ENCODE assay signal across 8 cellular contexts in the genomic region with DNA sequence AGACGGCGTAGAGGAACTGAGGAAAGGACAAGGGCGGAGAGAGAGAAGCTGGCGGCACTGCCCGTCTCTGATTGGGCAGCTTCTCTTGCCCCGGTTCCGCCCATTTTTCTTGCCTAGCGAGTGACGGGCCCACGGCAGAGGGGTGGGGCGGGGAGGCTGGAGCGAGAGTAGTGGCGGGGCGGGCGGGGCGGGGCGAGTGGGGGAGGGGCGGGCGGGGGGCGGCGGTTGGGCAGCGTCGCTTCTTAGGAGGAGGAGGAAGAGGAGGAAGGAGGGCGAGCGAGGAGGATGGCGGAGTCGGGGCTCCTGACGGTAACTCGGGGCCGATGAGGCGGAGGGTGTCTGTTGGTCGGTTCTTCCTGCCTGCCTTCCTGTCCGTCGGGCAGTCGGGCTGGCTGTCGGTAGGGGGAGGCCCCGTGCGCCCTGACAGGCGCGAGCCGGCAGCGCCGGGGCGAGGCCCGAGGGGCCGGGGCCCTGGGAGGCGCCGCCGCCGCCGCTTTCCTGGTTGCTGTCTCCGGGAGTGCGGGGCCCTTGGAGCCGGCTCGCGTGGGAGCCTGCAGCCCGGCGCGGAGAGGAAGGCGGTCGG. TPM values are rescaled to one million over a fixed set of nuclear protein-coding genes. Genes with fewer than 3 reads are reported as not detected.
DNase-seq lines count a peak whose midpoint lies in the region; ATAC-seq, FAIRE-seq and TF ChIP-seq lines count a peak whose summit lies in the region.

Gene SHOC2, plus strand, starts transcription at position 256 of the 583 bp plus-strand sequence. CDS start 44,755 bp downstream, outside the sequence.

- TF ChIP-seq POLR2A in A549 (IDR thresholded peaks at IDR 0.05; ENCODE audit: low read length) (peak; percentile 92), GM18526 (IDR thresholded peaks at IDR 0.05; ENCODE audit: extremely low read depth, insufficient read length) (peak; percentile 84)

- DNase-seq in A549 (ENCODE audit: low read depth in 1 of 2, low spot score in 1 of 2) (peak in 1 of 2 experiments; percentile 55), astrocyte of the cerebellum (ENCODE audit: low read depth) (no peak), putamen (ENCODE audit: low spot score) (no peak)
- DNase-seq in stimulated activated CD4-positive, alpha-beta T cell treated with anti-CD3 and anti-CD28 coated beads, Interleukin-12 subunit alpha, Interleukin-12 subunit beta, amount 100 ng/mL, for 24 hours (ENCODE audit: low read depth in 2 of 2), result peak; percentile 95 to 97

- in situ Hi-C loops in astrocyte of the cerebellum (cut with HindIII; ENCODE audit: low sequenced_read_pairs), result no loop called here

- H3K36me3 ChIP-seq in iPS-18a (ENCODE audit: control insufficient read depth, low read depth, low read length), result no peaks in the 10 kb centered on the region

- 3% methylated on average over 7 of the region's 61 CpGs for WGBS in A549 (ENCODE audit: missing lambda C conversion rate)

- no peaks in the 10 kb centered on the region for H3K9me3 ChIP-seq in A549
- H3K9me3 ChIP-seq in iPS-18a (ENCODE audit: control insufficient read depth, low read depth, low read length), result no peaks in the 10 kb centered on the region

- H3K4me2 ChIP-seq in A549, result peak within 1 kb of the TSS; percentile 90

- TF ChIP-seq CTCF in A549 (IDR thresholded peaks at IDR 0.05), result no peak
- TF ChIP-seq CTCF in astrocyte of the cerebellum (IDR thresholded peaks at IDR 0.05; ENCODE audit: low read depth, low read length, missing control alignments), result peak; percentile 36

- TF ChIP-seq RAD21 in A549 (conservative IDR thresholded peaks at IDR 0.05 in 1 of 2, IDR thresholded peaks at IDR 0.05 in 1 of 2), result peak in 1 of 2 experiments; percentile 22; a peak in 1 of 5 replicates

- ATAC-seq in A549, result peak; percentile 64 to 76
- peak; percentile 6 for ATAC-seq in HG03139 (IDR thresholded peaks at IDR 0.05; ENCODE audit: unreplicated experiment)

- no peaks in the 10 kb centered on the region for H3K27me3 ChIP-seq in iPS-18a (ENCODE audit: control insufficient read depth, insufficient read depth, low read length)

- H3K4me1 ChIP-seq in A549 (peaks cover 56% of the 10 kb centered on the region), iPS-18a (ENCODE audit: control insufficient read depth, low read depth, low read length) (peaks cover 19% of the 10 kb centered on the region)

- CTCF ChIA-PET in A549 (lab: Yijun Ruan, JAX), result interaction anchor here (1.0 to 2.3 kb wide), 3 partner anchors 26 to 173 kb away, joined by 3 to 8 read pairs (median 5); partner anchors contain the start of gene PDCD4

- H3K4me3 ChIP-seq in A549 (peak within 1 kb of the TSS; percentile 78), astrocyte of the cerebellum (ENCODE audit: low read depth, low read length) (peak within 1 kb of the TSS; percentile 69), iPS-18a (ENCODE audit: low read length) (peak within 1 kb of the TSS; percentile 89)

- H3K27ac ChIP-seq in A549, result peak within 1 kb of the TSS; percentile 95 to 98
- peak within 1 kb of the TSS; percentile 82 for H3K27ac ChIP-seq in iPS-18a (ENCODE audit: low read length)

- no peak for FAIRE-seq in A549 (lab: Jason Lieb, UNC)

- H3K9ac ChIP-seq in iPS-18a (ENCODE audit: low read length), result peak within 1 kb of the TSS; percentile 89

- POLR2A ChIA-PET in A549 (lab: Yijun Ruan, JAX), result interaction anchor here (0.6 to 2.6 kb wide), 19 partner anchors 9 to 614 kb away, joined by 3 to 20 read pairs (median 4); partner anchors contain the start of genes ADRA2A, PDCD4, RBM20 and SMNDC1

- no peak for TF ChIP-seq EP300 in A549 (IDR thresholded peaks at IDR 0.05)

- intact Hi-C loops in T-helper 1 cell treated with Interleukin-12 subunit alpha and Interleukin-12 subunit beta and Interleukin-4 antibody, amounts not matched to agents 30 ng/mL and 1 ng/mL, for 36 hours (cut with micrococcal nuclease), result loop anchor here (1.0 to 5.0 kb wide), 18 partner anchors 48 to 1455 kb away; partner anchors contain the start of genes ACSL5, ADD3, DUSP5 and GPAM

TF ChIP-seq in A549, 52 proteins besides CTCF, POLR2A, EP300 and RAD21:
- TF ChIP-seq HES2 (IDR thresholded peaks at IDR 0.05) (no peak), HEYL (CRISPR knock-in tag; IDR thresholded peaks at IDR 0.05) (no peak), ZSCAN20 (CRISPR knock-in tag; IDR thresholded peaks at IDR 0.05) (no peak), SREBF2 (IDR thresholded peaks at IDR 0.05) (no peak), CEBPB (IDR thresholded peaks at IDR 0.05) (no peak), NR3C1 (IDR thresholded peaks at IDR 0.05) (no peak), ZC3H11A (IDR thresholded peaks at IDR 0.05) (no peak), ZFP36 (IDR thresholded peaks at IDR 0.05; ENCODE audit: borderline replicate concordance, partially characterized antibody) (no peak), RNF2 (IDR thresholded peaks at IDR 0.05; ENCODE audit: borderline replicate concordance, low read depth) (no peak), PHF8 (IDR thresholded peaks at IDR 0.05; ENCODE audit: borderline replicate concordance, low read depth) (peak; percentile 85; the same call in 1 of the 2 replicates), JUN (IDR thresholded peaks at IDR 0.05) (peak in 1 of 2 experiments; percentile 63; a peak in 2 of 5 replicates)
- TF ChIP-seq, protein P1, sequence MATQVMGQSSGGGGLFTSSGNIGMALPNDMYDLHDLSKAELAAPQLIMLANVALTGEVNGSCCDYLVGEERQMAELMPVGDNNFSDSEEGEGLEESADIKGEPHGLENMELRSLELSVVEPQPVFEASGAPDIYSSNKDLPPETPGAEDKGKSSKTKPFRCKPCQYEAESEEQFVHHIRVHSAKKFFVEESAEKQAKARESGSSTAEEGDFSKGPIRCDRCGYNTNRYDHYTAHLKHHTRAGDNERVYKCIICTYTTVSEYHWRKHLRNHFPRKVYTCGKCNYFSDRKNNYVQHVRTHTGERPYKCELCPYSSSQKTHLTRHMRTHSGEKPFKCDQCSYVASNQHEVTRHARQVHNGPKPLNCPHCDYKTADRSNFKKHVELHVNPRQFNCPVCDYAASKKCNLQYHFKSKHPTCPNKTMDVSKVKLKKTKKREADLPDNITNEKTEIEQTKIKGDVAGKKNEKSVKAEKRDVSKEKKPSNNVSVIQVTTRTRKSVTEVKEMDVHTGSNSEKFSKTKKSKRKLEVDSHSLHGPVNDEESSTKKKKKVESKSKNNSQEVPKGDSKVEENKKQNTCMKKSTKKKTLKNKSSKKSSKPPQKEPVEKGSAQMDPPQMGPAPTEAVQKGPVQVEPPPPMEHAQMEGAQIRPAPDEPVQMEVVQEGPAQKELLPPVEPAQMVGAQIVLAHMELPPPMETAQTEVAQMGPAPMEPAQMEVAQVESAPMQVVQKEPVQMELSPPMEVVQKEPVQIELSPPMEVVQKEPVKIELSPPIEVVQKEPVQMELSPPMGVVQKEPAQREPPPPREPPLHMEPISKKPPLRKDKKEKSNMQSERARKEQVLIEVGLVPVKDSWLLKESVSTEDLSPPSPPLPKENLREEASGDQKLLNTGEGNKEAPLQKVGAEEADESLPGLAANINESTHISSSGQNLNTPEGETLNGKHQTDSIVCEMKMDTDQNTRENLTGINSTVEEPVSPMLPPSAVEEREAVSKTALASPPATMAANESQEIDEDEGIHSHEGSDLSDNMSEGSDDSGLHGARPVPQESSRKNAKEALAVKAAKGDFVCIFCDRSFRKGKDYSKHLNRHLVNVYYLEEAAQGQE (IDR thresholded peaks at IDR 0.05), result no peak
- TF ChIP-seq, protein P2, sequence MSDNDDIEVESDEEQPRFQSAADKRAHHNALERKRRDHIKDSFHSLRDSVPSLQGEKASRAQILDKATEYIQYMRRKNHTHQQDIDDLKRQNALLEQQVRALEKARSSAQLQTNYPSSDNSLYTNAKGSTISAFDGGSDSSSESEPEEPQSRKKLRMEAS (IDR thresholded peaks at IDR 0.05), result no peak

RNA-seq across cellular contexts. Expression of gene SHOC2, which starts in this region (rescaled TPM):
- 32.1 and 33.1 TPM in 2 replicates for polyA plus RNA-seq in A549 (2011; rRNA removed)
- 5.2 and 6.1 TPM in 2 replicates for polyA plus RNA-seq in A549 (2012; cell fraction: cytosol; rRNA removed)
- 2.2 and 4.8 TPM in 2 replicates for polyA plus RNA-seq in A549 (2012; cell fraction: nucleus; rRNA removed)
- polyA plus RNA-seq in A549 (2017; fragmentation: RNase III; extraction: RNeasy Plus Mini Kit Qiagen cat#74134 plus additional on column Dnase treatment), result 17.7 to 20.5 TPM (median 20.3 TPM) in 3 replicates
- polyA minus RNA-seq in A549 (2011; rRNA and poly(A)+ RNA removed), result 19.7 and 20.9 TPM in 2 replicates
- total RNA-seq in T-helper 1 cell treated with Interleukin-12 subunit alpha and Interleukin-12 subunit beta and Interleukin-4 antibody, amounts not matched to agents 30 ng/mL and 1 ng/mL, for 36 hours, result 49.9 and 54.2 TPM in 2 replicates

Comparison
In these comparisons a context has a peak if more than half of its experiments do, and no peak if none do; other contexts are left out.
1. DNase-seq: peak in stimulated activated CD4-positive, alpha-beta T cell treated with anti-CD3 and anti-CD28 coated beads, Interleukin-12 subunit alpha, Interleukin-12 subunit beta, amount 100 ng/mL, for 24 hours (2 of 2); none in astrocyte of the cerebellum (single experiment) and putamen (single experiment).
2. Peak in every context shown above with its lines, with median percentiles within 50 percentile points of each other: H3K4me3 ChIP-seq.